In genomic region chr6:90461367-90461766, GRCh38 we compare ENCODE assay signal across 16 cellular contexts.
"Had no signal": no experiment of that assay in that cellular context is flagged by ENCODE, and none has a peak within 500 bp of the region (broad histone marks: within the 10 kb centered on the region; RNA-seq: fewer than 3 reads in every experiment).

No MANE protein-coding gene starts in this region.

- ATAC-seq: body of pancreas, heart left ventricle, left lobe of liver had no signal

- H3K27ac ChIP-seq: body of pancreas, heart left ventricle, ovary, SJCRH30, tibial artery, uterus, WERI-Rb-1 had no signal

- DNase-seq: activated CD4-positive, alpha-beta T cell treated with anti-CD3 and anti-CD28 coated beads for 4 hours; activated gamma-delta T cell treated with Interleukin-2 at 50 U/mL for 16 hours; amniotic stem cell; body of pancreas; central memory CD4-positive, alpha-beta T cell; cortex of kidney; effector CD8-positive, alpha-beta T cell; heart left ventricle; mesendoderm; ovary; retina; SJCRH30; tibial artery; uterus; WERI-Rb-1 had no signal

- H3K4me1 ChIP-seq: body of pancreas, SJCRH30, uterus had no signal

- H3K4me3 ChIP-seq: body of pancreas, heart left ventricle, ovary, SJCRH30, tibial artery, uterus had no signal

- H3K27me3 ChIP-seq: body of pancreas, heart left ventricle, ovary, SJCRH30, tibial artery, uterus had no signal

- H3K9me3 ChIP-seq: body of pancreas, heart left ventricle, ovary, SJCRH30, tibial artery, uterus had no signal
